Comparison of ENCODE assay signal across 8 cellular contexts in genomic region chr10:77531441-77532001, GRCh38.
A peak's percentile ranks its signal among the peaks of the same experiment; 100 is the strongest.
DNase-seq lines count a peak whose midpoint lies in the region; ATAC-seq and TF ChIP-seq lines count a peak whose summit lies in the region.

No MANE protein-coding gene starts in this region.

- H4K20me1 ChIP-seq in BLaER1 treated with 17β-estradiol and CSF1 and Interleukin-3, amounts not matched to agents 10 nM and 100 nM: no peaks in the 10 kb centered on the region

- H3K27me3 ChIP-seq in BLaER1 treated with 17β-estradiol and CSF1 and Interleukin-3, amounts not matched to agents 10 nM and 100 nM: no peaks in the 10 kb centered on the region

- peak; percentile 16 for DNase-seq in NCI-H1436 treated with DMSO at 0.1 percent for 48 hours (lab: John Stamatoyannopoulos, UW)
- DNase-seq in coronary artery (ENCODE audit: low spot score): peak; percentile 87
- DNase-seq in midbrain (lab: John Stamatoyannopoulos, UW): peak; percentile 20
- DNase-seq in mesenteric fat pad (ENCODE audit: low spot score): no peak
- DNase-seq in GDM1 (lab: John Stamatoyannopoulos, UW): no peak

- ATAC-seq in HG03196 (IDR thresholded peaks at IDR 0.05; ENCODE audit: unreplicated experiment) (no peak), GM21786 (IDR thresholded peaks at IDR 0.05; ENCODE audit: unreplicated experiment) (no peak)

- peaks cover 58 to 100% (median 61%) of the 10 kb centered on the region in 10 experiments for H3K4me1 ChIP-seq in BLaER1 treated with 17β-estradiol and CSF1 and Interleukin-3, amounts not matched to agents 10 nM and 100 nM

- H3K4me3 ChIP-seq in BLaER1 treated with 17β-estradiol and CSF1 and Interleukin-3, amounts not matched to agents 10 nM and 100 nM: peak overlapping the region in 7 of 10 experiments; percentile 6 to 39 (median 18); a peak in 7 of 20 replicates
- H3K4me3 ChIP-seq in coronary artery: peak overlapping the region; percentile 55

- H3K36me3 ChIP-seq in BLaER1 treated with 17β-estradiol and CSF1 and Interleukin-3, amounts not matched to agents 10 nM and 100 nM: no peaks in the 10 kb centered on the region

- peak overlapping the region; percentile 65 to 91 (median 78) for H3K4me2 ChIP-seq in BLaER1 treated with 17β-estradiol and CSF1 and Interleukin-3, amounts not matched to agents 10 nM and 100 nM

- peak overlapping the region; percentile 13 to 74 (median 57); a peak in 20 of 22 replicates for H3K9ac ChIP-seq in BLaER1 treated with 17β-estradiol and CSF1 and Interleukin-3, amounts not matched to agents 10 nM and 100 nM

- H3K9me3 ChIP-seq in BLaER1 treated with 17β-estradiol and CSF1 and Interleukin-3, amounts not matched to agents 10 nM and 100 nM (replicated peaks in 1 of 11): no peaks in the 10 kb centered on the region

- H3K27ac ChIP-seq in BLaER1 treated with 17β-estradiol and CSF1 and Interleukin-3, amounts not matched to agents 10 nM and 100 nM: peak overlapping the region; percentile 57 to 82 (median 75)
- peak overlapping the region; percentile 76 to 84 for H3K27ac ChIP-seq in coronary artery

- no peak for TF ChIP-seq CTCF in coronary artery (IDR thresholded peaks at IDR 0.05)

Comparison
In these comparisons a context has a peak if more than half of its experiments do, and no peak if none do; other contexts are left out.
1. DNase-seq: peak in NCI-H1436 treated with DMSO at 0.1 percent for 48 hours (single experiment), coronary artery (single experiment) and midbrain (single experiment); none in mesenteric fat pad (single experiment) and GDM1 (single experiment).